ENCODE assay signal across 9 cellular contexts in the genomic region with DNA sequence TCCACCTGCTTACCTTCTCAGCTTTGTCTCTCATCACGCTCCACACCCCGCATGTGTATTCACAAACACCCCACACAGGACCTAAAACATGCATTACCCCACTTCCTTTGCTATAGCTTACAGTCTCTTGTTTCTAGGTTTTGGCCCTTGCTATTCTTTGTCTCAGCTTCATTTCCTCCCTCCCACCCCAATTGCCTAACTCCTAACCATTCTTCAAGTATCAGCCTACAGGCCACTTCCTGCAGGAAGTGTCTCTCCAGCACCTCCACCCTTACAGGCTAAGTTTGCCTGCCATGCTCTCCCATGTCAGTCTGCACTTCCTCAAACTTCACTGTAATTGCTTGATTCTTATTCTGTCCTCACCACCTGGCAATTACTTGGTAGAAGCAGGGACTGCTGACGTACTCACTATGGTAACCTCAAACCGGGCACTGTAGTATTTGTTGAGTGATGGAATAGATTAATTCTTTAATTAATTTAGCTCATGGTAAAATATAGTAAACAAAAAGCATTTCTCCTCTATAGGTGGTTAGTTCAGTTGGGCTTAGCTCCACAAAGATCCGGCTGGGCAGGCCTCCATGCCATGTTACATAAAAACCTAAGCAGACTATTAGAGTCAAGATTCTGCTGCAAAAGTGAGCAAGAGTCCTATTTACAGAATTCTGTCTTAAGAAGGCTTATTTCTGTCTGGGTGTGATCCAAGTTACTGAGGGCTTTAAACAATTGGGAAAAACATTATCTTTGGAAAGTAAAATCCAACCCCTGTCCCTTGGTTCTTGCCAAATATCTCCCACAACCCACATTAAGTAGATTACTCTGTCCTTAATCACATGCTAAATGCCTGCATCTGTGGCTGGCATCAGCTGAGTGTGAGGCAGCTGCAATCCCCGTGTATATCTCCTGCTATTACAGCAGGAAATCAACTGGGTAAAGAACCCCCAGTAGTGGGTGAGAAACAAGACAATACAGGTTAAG.
DNase-seq lines count a peak whose midpoint lies in the region; ATAC-seq, FAIRE-seq and TF ChIP-seq lines count a peak whose summit lies in the region.
"Had no signal": no experiment of that assay in that cellular context is flagged by ENCODE, and none has a peak within 500 bp of the region (broad histone marks: within the 10 kb centered on the region; RNA-seq: fewer than 3 reads in every experiment).

No MANE protein-coding gene starts in this region.

- peaks cover 10% of the 10 kb centered on the region for H3K27me3 Mint-ChIP-seq in T-helper 17 cell

- no CpG with 5 or more reads among the region's 6 CpGs for WGBS in trophoblast cell (ENCODE audit: extremely low coverage, insufficient coverage, insufficient read length)

- no peak overlapping the region for H2AFZ ChIP-seq in trophoblast cell (ENCODE audit: insufficient read depth, low read length, poor library complexity)

- no peak overlapping the region for H2BK120ac ChIP-seq in trophoblast cell (ENCODE audit: insufficient read depth, low read length, poor library complexity)

- no peak overlapping the region for H4K91ac ChIP-seq in trophoblast cell (ENCODE audit: low read depth, low read length)

- no peak overlapping the region for H3K4me3 Mint-ChIP-seq in T-helper 17 cell

- no peak overlapping the region for H3K18ac ChIP-seq in trophoblast cell (ENCODE audit: low read length)

- peak overlapping the region; percentile 19 for H3K27ac ChIP-seq in lower lobe of right lung
- H3K27ac ChIP-seq in trophoblast cell (ENCODE audit: low read depth, low read length) = no peak overlapping the region
- H3K27ac ChIP-seq: cardiac muscle cell had no signal

- no peak overlapping the region for H3K9ac ChIP-seq in trophoblast cell (ENCODE audit: low read length)

- TF ChIP-seq CTCF in lower lobe of right lung (IDR thresholded peaks at IDR 0.05) (no peak), GM13976 (IDR thresholded peaks at IDR 0.05; ENCODE audit: borderline replicate concordance, control extremely low read depth, extremely low read depth, insufficient read depth, missing control alignments) (no peak), GM10266 (IDR thresholded peaks at IDR 0.05; ENCODE audit: control insufficient read depth, insufficient read depth, low read depth, missing control alignments) (no peak)

- H3K36me3 ChIP-seq in lower lobe of right lung (no peaks in the 10 kb centered on the region), trophoblast cell (ENCODE audit: control insufficient read depth in 1 of 2, insufficient read depth in 2 of 2, low read length in 2 of 2) (no peaks in the 10 kb centered on the region)
- H3K36me3 ChIP-seq: cardiac muscle cell had no signal

- no peaks in the 10 kb centered on the region for H3K36me3 Mint-ChIP-seq in T-helper 17 cell (ENCODE audit: low read depth)

- H3K4me2 ChIP-seq in trophoblast cell (ENCODE audit: low read length) = no peak overlapping the region

- peak; percentile 44 for ATAC-seq in HG03064 (IDR thresholded peaks at IDR 0.05; ENCODE audit: low read depth, unreplicated experiment)
- ATAC-seq in T-helper 17 cell = peak; percentile 40
- ATAC-seq in lower lobe of right lung = peak; percentile 84 to 88
- no peak for ATAC-seq in HG03280 (IDR thresholded peaks at IDR 0.05; ENCODE audit: unreplicated experiment)

- H2BK12ac ChIP-seq in trophoblast cell (ENCODE audit: low read length) = no peak overlapping the region

- H3K79me1 ChIP-seq in trophoblast cell (ENCODE audit: low read length) = no peaks in the 10 kb centered on the region

- H3K23ac ChIP-seq in trophoblast cell (ENCODE audit: low read length) = no peak overlapping the region

- no peak overlapping the region for H2BK5ac ChIP-seq in trophoblast cell (ENCODE audit: low read depth, low read length, poor library complexity)

- no peak overlapping the region for H3K14ac ChIP-seq in trophoblast cell (ENCODE audit: low read length)

- DNase-seq in GM18507 (ENCODE audit: extremely low spot score, insufficient read length, low read depth) (no peak), T-helper 17 cell (no peak), lower lobe of right lung (no peak), GM13976 (ENCODE audit: low spot score) (no peak), GM10266 (ENCODE audit: extremely low spot score) (no peak), trophoblast cell (no peak)

- H3K4me1 ChIP-seq in lower lobe of right lung (peaks cover 14% of the 10 kb centered on the region), trophoblast cell (ENCODE audit: control insufficient read depth in 1 of 2, insufficient read depth in 2 of 2, low read length in 2 of 2) (peaks cover 2 to 7% of the 10 kb centered on the region in 2 experiments)

- H3K9me3 ChIP-seq in T-helper 17 cell (ENCODE audit: control insufficient read depth, low read length, poor library complexity, severe bottlenecking) (no peaks in the 10 kb centered on the region), lower lobe of right lung (no peaks in the 10 kb centered on the region), trophoblast cell (ENCODE audit: insufficient read depth, low read depth, low read length) (no peaks in the 10 kb centered on the region)

- no peak overlapping the region for H3K4ac ChIP-seq in trophoblast cell (ENCODE audit: low read depth, low read length)

- H3K4me1 Mint-ChIP-seq in T-helper 17 cell = peaks cover 14% of the 10 kb centered on the region

- FAIRE-seq in GM18507 (lab: Jason Lieb, UNC) = peak; percentile 75

- no peak overlapping the region for H3K4me3 ChIP-seq in lower lobe of right lung
- H3K4me3 ChIP-seq in trophoblast cell (ENCODE audit: low read depth, low read length) = no peak overlapping the region
- H3K4me3 ChIP-seq: cardiac muscle cell had no signal

- intact Hi-C loops in lower lobe of right lung (cut with DNase I) = no loop called here

- H3K79me2 ChIP-seq in trophoblast cell (ENCODE audit: control insufficient read depth, insufficient read depth, low read length, poor library complexity) = no peaks in the 10 kb centered on the region

- in situ Hi-C loops in GM13976 (cut with MboI; ENCODE audit: low sequenced_read_pairs, unreplicated experiment) = no loop called here

- no peak overlapping the region for H4K12ac ChIP-seq in trophoblast cell (ENCODE audit: low read depth, low read length)

- H3K27ac Mint-ChIP-seq in T-helper 17 cell = peak overlapping the region; percentile 66

- H3K27me3 ChIP-seq in lower lobe of right lung (ENCODE audit: low read depth) (no peaks in the 10 kb centered on the region), trophoblast cell (ENCODE audit: insufficient read depth, low read length) (no peaks in the 10 kb centered on the region)
- H3K27me3 ChIP-seq: cardiac muscle cell had no signal

- H2AK5ac ChIP-seq in trophoblast cell (ENCODE audit: low read length) = no peak overlapping the region

- H4K8ac ChIP-seq in trophoblast cell (ENCODE audit: low read depth, low read length) = no peak overlapping the region
